In the genomic region with DNA sequence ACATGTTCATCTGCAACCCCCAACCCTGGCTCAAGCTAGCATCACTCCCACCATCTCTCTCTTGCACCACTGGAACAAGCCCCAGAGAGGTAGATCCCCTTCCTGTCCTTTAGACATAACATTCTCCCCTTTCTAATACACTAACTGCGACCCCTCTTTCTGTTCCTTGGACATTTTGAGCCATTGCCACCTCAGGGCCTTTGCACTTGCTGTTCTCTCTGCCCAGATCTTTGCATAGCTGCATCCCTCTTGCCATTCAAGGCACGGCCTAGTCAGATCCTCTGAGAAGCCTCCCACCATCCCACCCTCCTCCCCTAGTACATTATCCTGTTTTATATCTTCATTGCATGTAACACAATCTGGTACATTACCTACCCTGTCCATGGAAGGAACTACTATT, we compare ENCODE assay signal across 22 cellular contexts. TPM values are rescaled to one million over a fixed set of nuclear protein-coding genes. Genes with fewer than 3 reads are reported as not detected.
DNase-seq lines count a peak whose midpoint lies in the region; ATAC-seq and TF ChIP-seq lines count a peak whose summit lies in the region.
"Had no signal": no experiment of that assay in that cellular context is flagged by ENCODE, and none has a peak within 500 bp of the region (broad histone marks: within the 10 kb centered on the region; RNA-seq: fewer than 3 reads in every experiment).

No MANE protein-coding gene starts in this region.

- in situ Hi-C loops in GM13977 (cut with MboI; ENCODE audit: low pct_unique_long_range_greater_than_20kb, low sequenced_read_pairs, unreplicated experiment), result loop anchor here (25.0 kb wide), 1 partner anchor 363 kb away; no protein-coding TSS in a partner anchor

- H3K9me3 Mint-ChIP-seq in brain, result peaks cover 0 to 3% (median 0%) of the 10 kb centered on the region in 5 experiments
- no peaks in the 10 kb centered on the region for H3K9me3 Mint-ChIP-seq in naive thymus-derived CD8-positive, alpha-beta T cell

- H3K4me3 ChIP-seq in BLaER1 (no peak overlapping the region), DND-41 (ENCODE audit: low read depth in 1 of 2, low read length in 2 of 2) (no peak overlapping the region), A673 (ENCODE audit: low read depth, low read length, poor library complexity, severe bottlenecking) (no peak overlapping the region)
- H3K4me3 ChIP-seq: gastrocnemius medialis, lung, thyroid gland had no signal

- no peak for TF ChIP-seq CTCF in DND-41 (IDR thresholded peaks at IDR 0.05; ENCODE audit: borderline replicate concordance, extremely low read depth, low read length, poor library complexity, severe bottlenecking)
- TF ChIP-seq CTCF in brain (conservative IDR thresholded peaks at IDR 0.05), result no peak
- no peak for TF ChIP-seq CTCF in A673 (conservative IDR thresholded peaks at IDR 0.05; ENCODE audit: low read depth, low read length)
- TF ChIP-seq CTCF in GM13977 (IDR thresholded peaks at IDR 0.05; ENCODE audit: extremely low read depth, insufficient read depth, missing control alignments), result no peak

- H3K4me1 ChIP-seq in BLaER1, result peaks cover 64% of the 10 kb centered on the region
- peaks cover 15% of the 10 kb centered on the region for H3K4me1 ChIP-seq in DND-41 (ENCODE audit: insufficient read depth, low read length)
- H3K4me1 ChIP-seq in A673 (ENCODE audit: insufficient read depth, low read length, poor library complexity, severe bottlenecking), result no peaks in the 10 kb centered on the region

- no peaks in the 10 kb centered on the region for H3K27me3 Mint-ChIP-seq in brain
- H3K27me3 Mint-ChIP-seq in naive thymus-derived CD8-positive, alpha-beta T cell, result no peaks in the 10 kb centered on the region
- H3K27me3 Mint-ChIP-seq: activated CD4-positive, alpha-beta T cell treated with anti-CD3 and anti-CD28 coated beads for 36 hours; stimulated activated memory B cell treated with anti-CD40 and anti-IgM and Interleukin-4, amounts not matched to agents 10 μg/mL and 1 μg/mL and 100 μg/mL, for 72 hours had no signal

- no peak overlapping the region for H3K27ac ChIP-seq in BLaER1
- 0 out of 2 replicates have a peak overlapping the region, but pooled peaks have one; percentile 44 for H3K27ac ChIP-seq in DND-41 (ENCODE audit: low read length)
- H3K27ac ChIP-seq in A673 (ENCODE audit: low read depth, low read length, poor library complexity, severe bottlenecking), result no peak overlapping the region
- H3K27ac ChIP-seq: RWPE1 had no signal

- CTCF ChIA-PET in A673 (lab: Charles Lee), result no interaction called here

- peaks cover 99% of the 10 kb centered on the region for H3K79me2 ChIP-seq in DND-41 (ENCODE audit: insufficient read depth, low read length)

- peak overlapping the region; percentile 50; the same call in 1 of the 2 replicates for H3K4me2 ChIP-seq in BLaER1
- no peak overlapping the region for H3K4me2 ChIP-seq in DND-41 (ENCODE audit: insufficient read depth, low read length)

- peaks cover 100% of the 10 kb centered on the region for H4K20me1 ChIP-seq in BLaER1
- peaks cover 40% of the 10 kb centered on the region; the same call in 1 of the 2 replicates for H4K20me1 ChIP-seq in DND-41 (ENCODE audit: insufficient read depth, low read length)

- H3K9me3 ChIP-seq in BLaER1, result peaks cover 12% of the 10 kb centered on the region; the same call in 1 of the 2 replicates
- no peaks in the 10 kb centered on the region for H3K9me3 ChIP-seq in DND-41 (ENCODE audit: insufficient read depth, low read length, severe bottlenecking)
- no peaks in the 10 kb centered on the region for H3K9me3 ChIP-seq in A673 (ENCODE audit: low read depth, low read length, poor library complexity, severe bottlenecking)
- H3K9me3 ChIP-seq: esophagus muscularis mucosa, gastrocnemius medialis, thyroid gland had no signal

- BruUV-seq in A673 (replicated peaks; lab: Mats Ljungman, UMichigan), result no TSS peak

- H3K36me3 ChIP-seq in BLaER1 (peaks cover 75% of the 10 kb centered on the region), DND-41 (ENCODE audit: insufficient read depth, low read length) (peaks cover 47% of the 10 kb centered on the region), A673 (ENCODE audit: insufficient read depth, low read length, poor library complexity, severe bottlenecking) (no peaks in the 10 kb centered on the region)
- H3K36me3 ChIP-seq: gastrocnemius medialis, thyroid gland had no signal

- H3K9ac ChIP-seq in BLaER1 (no peak overlapping the region), DND-41 (ENCODE audit: low read depth, low read length) (no peak overlapping the region)

- POLR2A ChIA-PET in naive thymus-derived CD8-positive, alpha-beta T cell (lab: Charles Lee), result interaction anchor here (0.5 to 0.6 kb wide), 2 partner anchors 17 to 54 kb away, joined by 3 to 7 read pairs; no protein-coding TSS in a partner anchor
- POLR2A ChIA-PET in A673 (lab: Charles Lee; ENCODE audit: low non-redundant PET), result no interaction called here

- H3K27ac Mint-ChIP-seq in brain, result peak overlapping the region; percentile 78 to 96 (median 90)
- H3K27ac Mint-ChIP-seq in naive thymus-derived CD8-positive, alpha-beta T cell, result peak overlapping the region in 9 of 10 donors; percentile 24 to 80 (median 58)
- H3K27ac Mint-ChIP-seq: activated CD4-positive, alpha-beta T cell treated with anti-CD3 and anti-CD28 coated beads for 36 hours; stimulated activated memory B cell treated with anti-CD40 and anti-IgM and Interleukin-4, amounts not matched to agents 10 μg/mL and 1 μg/mL and 100 μg/mL, for 72 hours had no signal

- H2AFZ ChIP-seq in DND-41 (ENCODE audit: low read depth, low read length), result no peak overlapping the region

- peak overlapping the region; percentile 60 to 78 (median 72) for H3K4me3 Mint-ChIP-seq in brain
- H3K4me3 Mint-ChIP-seq in naive thymus-derived CD8-positive, alpha-beta T cell, result peak overlapping the region in 2 of 10 donors; percentile 4 to 23
- H3K4me3 Mint-ChIP-seq: activated CD4-positive, alpha-beta T cell treated with anti-CD3 and anti-CD28 coated beads for 36 hours; stimulated activated memory B cell treated with anti-CD40 and anti-IgM and Interleukin-4, amounts not matched to agents 10 μg/mL and 1 μg/mL and 100 μg/mL, for 72 hours had no signal

- DNase-seq in DND-41 (no peak), A673 (ENCODE audit: low spot score) (no peak), NCI-H2227 treated with DMSO at 0.1 percent for 48 hours (lab: John Stamatoyannopoulos, UW) (no peak), NCI-H226 (no peak), GM13977 (ENCODE audit: low spot score) (no peak)
- DNase-seq in naive thymus-derived CD8-positive, alpha-beta T cell, result no peak
- DNase-seq: activated CD4-positive, alpha-beta T cell treated with anti-CD3 and anti-CD28 coated beads for 36 hours; activated gamma-delta T cell; central memory CD4-positive, alpha-beta T cell; gastrocnemius medialis; kidney; NCI-H1105; NCI-H2081 treated with DMSO at 0.1 percent for 48 hours; NCI-H510A; thyroid gland had no signal

- H3K4me1 Mint-ChIP-seq in brain, result peaks cover 72% of the 10 kb centered on the region
- H3K4me1 Mint-ChIP-seq in naive thymus-derived CD8-positive, alpha-beta T cell, result peaks cover 52 to 90% (median 80%) of the 10 kb centered on the region in 4 donors

- no peak for ATAC-seq in DND-41 (ENCODE audit: insufficient read depth, low read depth)
- ATAC-seq in naive thymus-derived CD8-positive, alpha-beta T cell, result no peak
- ATAC-seq: activated CD4-positive, alpha-beta T cell treated with anti-CD3 and anti-CD28 coated beads for 36 hours; HCT116; stimulated activated memory B cell treated with anti-CD40 and anti-IgM and Interleukin-4, amounts not matched to agents 10 μg/mL and 1 μg/mL and 100 μg/mL, for 72 hours had no signal

- intact Hi-C loops in A673 (cut with micrococcal nuclease; ENCODE audit: unreplicated experiment), result no loop called here

- H3K36me3 Mint-ChIP-seq in brain, result peaks cover 57% of the 10 kb centered on the region
- peaks cover 0 to 33% (median 2%) of the 10 kb centered on the region in 3 donors for H3K36me3 Mint-ChIP-seq in naive thymus-derived CD8-positive, alpha-beta T cell

- H3K27me3 ChIP-seq in BLaER1 (no peaks in the 10 kb centered on the region), DND-41 (ENCODE audit: insufficient read depth, low read length, poor library complexity) (no peaks in the 10 kb centered on the region), A673 (replicated peaks; ENCODE audit: insufficient read depth, low read depth, low read length, poor library complexity) (no peaks in the 10 kb centered on the region)
- H3K27me3 ChIP-seq: esophagus muscularis mucosa, gastrocnemius medialis, thyroid gland had no signal

RNA-seq across cellular contexts. Expression of gene FOXN3, which starts 16.5 kb away (rescaled TPM):
- 46.4 TPM for polyA plus RNA-seq in brain (ENCODE audit: insufficient read depth, low read depth, low replicate concordance)
- 100 to 1,000 TPM; 125 to 141 TPM for total RNA-seq in naive thymus-derived CD8-positive, alpha-beta T cell
- 100 to 1,000 TPM; 107 to 148 (median 116) TPM for polyA plus RNA-seq in naive thymus-derived CD8-positive, alpha-beta T cell
- total RNA-seq in A673 (2021), result 15.3 and 21.9 TPM in 2 replicates
